In the genomic region with DNA sequence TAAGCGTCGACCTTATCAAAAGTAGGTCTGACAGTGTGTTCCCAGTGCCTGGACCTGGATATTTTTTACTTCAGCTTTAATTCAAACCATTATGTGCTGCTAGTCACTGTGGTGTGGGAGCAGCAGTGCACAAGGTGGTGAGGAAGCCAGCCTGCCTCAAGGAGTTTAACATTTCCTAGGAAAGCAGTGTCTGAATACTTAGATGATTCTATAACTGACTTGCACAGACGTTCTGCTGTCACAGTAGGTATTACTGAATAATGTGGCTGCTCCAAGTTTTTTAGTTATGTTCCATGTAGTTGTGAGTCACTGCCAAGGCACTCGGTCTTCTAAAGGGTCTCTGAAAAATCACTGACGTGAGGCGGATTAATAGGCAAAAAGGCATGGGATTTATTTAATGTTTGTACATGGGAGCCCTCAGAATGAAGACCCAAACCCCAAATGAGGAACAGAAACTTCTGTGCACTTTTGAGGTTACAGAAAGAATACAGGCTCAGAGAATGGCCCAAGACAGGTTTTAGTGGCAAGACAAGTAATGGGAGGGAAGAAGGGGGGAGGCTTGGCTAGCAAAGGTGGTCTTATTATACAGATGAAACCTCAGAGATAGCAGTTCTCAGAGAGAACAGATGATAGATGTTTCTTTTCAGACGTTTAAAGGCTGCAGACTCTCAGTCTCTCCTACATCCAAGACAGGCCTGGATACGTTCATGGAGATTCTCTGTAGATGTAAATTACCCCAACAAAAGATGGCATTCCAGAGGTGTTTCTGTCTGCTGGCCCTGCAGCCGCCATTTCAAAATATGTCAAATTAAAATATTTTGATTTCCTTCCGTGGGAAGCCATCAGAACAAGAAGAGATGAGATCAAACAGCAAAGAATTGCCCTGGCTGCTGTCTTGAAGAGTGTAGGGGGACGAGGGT, we compare ENCODE assay signal across 19 cellular contexts.
DNase-seq lines count a peak whose midpoint lies in the region; FAIRE-seq and TF ChIP-seq lines count a peak whose summit lies in the region.
"Had no signal": no experiment of that assay in that cellular context is flagged by ENCODE, and none has a peak within 500 bp of the region (broad histone marks: within the 10 kb centered on the region; RNA-seq: fewer than 3 reads in every experiment).

No MANE protein-coding gene starts in this region.

- H3K36me3 Mint-ChIP-seq in H9 (ENCODE audit: insufficient read depth in 1 of 3, low read depth in 3 of 3), result peaks cover 2 to 19% (median 7%) of the 10 kb centered on the region in 3 experiments; a peak in 5 of 7 replicates
- H3K36me3 Mint-ChIP-seq in CD8-positive, alpha-beta memory T cell, result peaks cover 0 to 21% (median 2%) of the 10 kb centered on the region in 3 donors

- H3K36me3 ChIP-seq in BLaER1, result no peaks in the 10 kb centered on the region
- no peaks in the 10 kb centered on the region for H3K36me3 ChIP-seq in H1 (ENCODE audit: control insufficient read depth in 2 of 4, insufficient read depth in 4 of 4, low read length in 3 of 4)
- no peaks in the 10 kb centered on the region for H3K36me3 ChIP-seq in CD8-positive, alpha-beta memory T cell (ENCODE audit: insufficient read depth, low read length)
- H3K36me3 ChIP-seq: gastrocnemius medialis, neural progenitor cell, right lobe of liver had no signal

- TF ChIP-seq POLR2A in H1 (IDR thresholded peaks at IDR 0.05; ENCODE audit: control extremely low read depth in 1 of 2, low read depth in 2 of 2, low read length in 2 of 2), result no peak

- no peak overlapping the region for H3K27ac ChIP-seq in BLaER1
- no peak overlapping the region for H3K27ac ChIP-seq in H9 (ENCODE audit: insufficient read length, low read depth, low read length)
- no peak overlapping the region for H3K27ac ChIP-seq in H1 (ENCODE audit: low read depth, low read length)
- H3K27ac ChIP-seq in CD8-positive, alpha-beta memory T cell (ENCODE audit: low read depth, low read length), result no peak overlapping the region
- H3K27ac ChIP-seq: gastrocnemius medialis, neural progenitor cell, right lobe of liver had no signal

- POLR2A ChIA-PET in H1 (lab: Charles Lee; ENCODE audit: partially characterized antibody), result no interaction called here
- POLR2A ChIA-PET in CD8-positive, alpha-beta memory T cell (lab: Charles Lee), result no interaction called here

- no peak overlapping the region for H2BK20ac ChIP-seq in H9 (ENCODE audit: low read depth, low read length, poor library complexity, severe bottlenecking)
- H2BK20ac ChIP-seq in H1 (ENCODE audit: low read length), result no peak overlapping the region

- CTCF ChIA-PET in H1 (lab: Charles Lee; ENCODE audit: partially characterized antibody), result no interaction called here
- CTCF ChIA-PET in CD8-positive, alpha-beta memory T cell (lab: Charles Lee), result interaction anchor here (1.0 kb wide), 1 partner anchor 15 kb away, joined by 6 read pairs; no protein-coding TSS in a partner anchor

- peaks cover 15 to 17% of the 10 kb centered on the region in 2 experiments for H3K4me1 Mint-ChIP-seq in H9
- H3K4me1 Mint-ChIP-seq in CD8-positive, alpha-beta memory T cell, result no peaks in the 10 kb centered on the region
- H3K4me1 Mint-ChIP-seq: activated naive CD8-positive, alpha-beta T cell treated with anti-CD3 and anti-CD28 coated beads for 36 hours had no signal

- H4K8ac ChIP-seq in H9 (replicated peaks; ENCODE audit: insufficient read length, low read depth, low read length) (no peak overlapping the region), H1 (ENCODE audit: extremely low read depth, insufficient read depth, low read length) (no peak overlapping the region)

- H2BK120ac ChIP-seq in H9 (ENCODE audit: low read depth, low read length, poor library complexity, severe bottlenecking), result no peak overlapping the region
- no peak overlapping the region for H2BK120ac ChIP-seq in H1 (replicated peaks; ENCODE audit: low read depth, low read length)

- H4K5ac ChIP-seq in H9 (ENCODE audit: insufficient read length, low read depth, low read length) (no peak overlapping the region), H1 (ENCODE audit: insufficient read length, low read depth, low read length) (no peak overlapping the region)

- H3K18ac ChIP-seq in H9 (ENCODE audit: insufficient read length, low read depth, low read length), result no peak overlapping the region
- H3K18ac ChIP-seq in H1 (ENCODE audit: extremely low read depth, low read length), result peak overlapping the region; percentile 24; the same call in 1 of the 2 replicates

- H3K27ac Mint-ChIP-seq in H9, result peak overlapping the region; percentile 5 to 53 (median 27); a peak in 5 of 7 replicates
- H3K27ac Mint-ChIP-seq in CD8-positive, alpha-beta memory T cell, result peak overlapping the region in 1 of 8 donors; percentile 66
- H3K27ac Mint-ChIP-seq: activated naive CD8-positive, alpha-beta T cell treated with anti-CD3 and anti-CD28 coated beads for 36 hours; neural progenitor cell had no signal

- FAIRE-seq in H1 (lab: Jason Lieb, UNC), result no peak
- FAIRE-seq: GM18507, RCC 7860 had no signal

- H3K79me2 ChIP-seq in H9 (ENCODE audit: insufficient read depth, low read length) (no peaks in the 10 kb centered on the region), H1 (ENCODE audit: control insufficient read depth in 1 of 2, insufficient read depth in 2 of 2, low read length in 2 of 2) (no peaks in the 10 kb centered on the region)

- no peak for TF ChIP-seq CTCF in H9 (conservative IDR thresholded peaks at IDR 0.05)
- no peak for TF ChIP-seq CTCF in H1 (IDR thresholded peaks at IDR 0.05; ENCODE audit: control extremely low read depth in 1 of 3, insufficient read depth in 1 of 3, low read depth in 1 of 3, low read length in 3 of 3)

- no peak overlapping the region for H2BK12ac ChIP-seq in H9 (ENCODE audit: insufficient read length, low read depth, low read length)
- no peak overlapping the region; the same call in 1 of the 2 replicates for H2BK12ac ChIP-seq in H1 (ENCODE audit: low read depth, low read length)

- no peak overlapping the region for H3K4me3 Mint-ChIP-seq in H9
- no peak overlapping the region for H3K4me3 Mint-ChIP-seq in CD8-positive, alpha-beta memory T cell
- H3K4me3 Mint-ChIP-seq: activated naive CD8-positive, alpha-beta T cell treated with anti-CD3 and anti-CD28 coated beads for 36 hours; neural progenitor cell had no signal

- H3K4me1 ChIP-seq in BLaER1, result peaks cover 14% of the 10 kb centered on the region
- H3K4me1 ChIP-seq in H9 (ENCODE audit: insufficient read depth, low read length), result peaks cover 4% of the 10 kb centered on the region; the same call in 1 of the 2 replicates
- H3K4me1 ChIP-seq in H1 (replicated peaks in 1 of 4; ENCODE audit: control insufficient read depth in 3 of 4, insufficient read depth in 4 of 4, low read length in 3 of 4), result peaks cover 2 to 13% (median 5%) of the 10 kb centered on the region in 4 experiments; a peak in 4 of 7 replicates
- H3K4me1 ChIP-seq in CD8-positive, alpha-beta memory T cell (ENCODE audit: insufficient read depth, low read length), result no peaks in the 10 kb centered on the region
- H3K4me1 ChIP-seq: gastrocnemius medialis, right lobe of liver had no signal

- H2BK15ac ChIP-seq in H9 (ENCODE audit: low read depth, low read length), result no peak overlapping the region
- H2BK15ac ChIP-seq in H1 (ENCODE audit: low read length), result peak overlapping the region; percentile 66; the same call in 1 of the 2 replicates

- no peaks in the 10 kb centered on the region for H4K20me1 ChIP-seq in BLaER1
- H4K20me1 ChIP-seq in H9 (ENCODE audit: control insufficient read depth, insufficient read depth, insufficient read length), result no peaks in the 10 kb centered on the region
- H4K20me1 ChIP-seq in H1 (replicated peaks in 1 of 2; ENCODE audit: control insufficient read depth in 1 of 2, insufficient read depth in 2 of 2, low read length in 2 of 2), result no peaks in the 10 kb centered on the region

- H3K4ac ChIP-seq in H9 (ENCODE audit: low read depth, low read length) (no peak overlapping the region), H1 (replicated peaks; ENCODE audit: insufficient read length, low read depth, low read length) (no peak overlapping the region)

- H3K14ac ChIP-seq in H9 (ENCODE audit: insufficient read depth, low read length) (no peak overlapping the region), H1 (ENCODE audit: insufficient read length) (no peak overlapping the region)

- H3K79me1 ChIP-seq in H9 (ENCODE audit: insufficient read depth, low read depth, low read length, poor library complexity, severe bottlenecking), result no peaks in the 10 kb centered on the region
- H3K79me1 ChIP-seq in H1 (ENCODE audit: low read depth, low read length), result no peaks in the 10 kb centered on the region

- no peak overlapping the region for H3K9ac ChIP-seq in BLaER1
- H3K9ac ChIP-seq in H9 (ENCODE audit: extremely low read depth, insufficient read length, low read length), result no peak overlapping the region
- H3K9ac ChIP-seq in H1 (replicated peaks in 1 of 4; ENCODE audit: extremely low read depth in 1 of 4, low read depth in 3 of 4, low read length in 3 of 4), result no peak overlapping the region
- H3K9ac ChIP-seq: neural progenitor cell had no signal

- no peak overlapping the region for H3T11ph ChIP-seq in H9 (ENCODE audit: low read length)

- TF ChIP-seq RAD21 in H1 (IDR thresholded peaks at IDR 0.05 in 1 of 2, conservative IDR thresholded peaks at IDR 0.05 in 1 of 2; ENCODE audit: low read depth in 2 of 2, low read length in 2 of 2), result no peak

- H3K27me3 Mint-ChIP-seq in H9 (ENCODE audit: low read depth), result no peaks in the 10 kb centered on the region
- peaks cover 9 to 53% of the 10 kb centered on the region in 2 donors for H3K27me3 Mint-ChIP-seq in CD8-positive, alpha-beta memory T cell
- H3K27me3 Mint-ChIP-seq: activated naive CD8-positive, alpha-beta T cell treated with anti-CD3 and anti-CD28 coated beads for 36 hours had no signal

- peaks cover 11% of the 10 kb centered on the region for H3K9me3 ChIP-seq in BLaER1
- no peaks in the 10 kb centered on the region for H3K9me3 ChIP-seq in H9 (ENCODE audit: control insufficient read depth, low read depth, low read length)
- peaks cover 5 to 7% of the 10 kb centered on the region in 2 experiments; a peak in 2 of 4 replicates for H3K9me3 ChIP-seq in H1 (ENCODE audit: insufficient read depth in 2 of 2, low read depth in 1 of 2, low read length in 1 of 2)
- no peaks in the 10 kb centered on the region for H3K9me3 ChIP-seq in CD8-positive, alpha-beta memory T cell (ENCODE audit: low read length)
- H3K9me3 ChIP-seq: right lobe of liver had no signal

- H4K91ac ChIP-seq in H9 (ENCODE audit: insufficient read length, low read depth, low read length), result no peak overlapping the region
- peak overlapping the region; percentile 76 for H4K91ac ChIP-seq in H1 (replicated peaks; ENCODE audit: insufficient read length, low read length)

- H3K4me2 ChIP-seq in BLaER1 (peak overlapping the region; percentile 11), H9 (ENCODE audit: insufficient read depth, insufficient read length, low read length) (no peak overlapping the region), H1 (ENCODE audit: insufficient read depth in 1 of 2, low read depth in 2 of 2, low read length in 2 of 2) (peak overlapping the region in 1 of 2 experiments; percentile 41; a peak in 2 of 4 replicates)
- H3K4me2 ChIP-seq: neural progenitor cell had no signal

- H3K27me3 ChIP-seq in BLaER1 (no peaks in the 10 kb centered on the region), H9 (ENCODE audit: insufficient read depth, low read length) (no peaks in the 10 kb centered on the region), H1 (replicated peaks in 1 of 4; ENCODE audit: control insufficient read depth in 3 of 4, extremely low read depth in 1 of 4, insufficient read depth in 3 of 4, low read length in 3 of 4) (no peaks in the 10 kb centered on the region)
- H3K27me3 ChIP-seq in CD8-positive, alpha-beta memory T cell (ENCODE audit: insufficient read depth, low read length, poor library complexity, severe bottlenecking), result no peaks in the 10 kb centered on the region
- H3K27me3 ChIP-seq: gastrocnemius medialis, neural progenitor cell, right lobe of liver had no signal

- H2AK5ac ChIP-seq in H9 (ENCODE audit: insufficient read length, low read length), result no peak overlapping the region
- H2AK5ac ChIP-seq in H1 (ENCODE audit: low read depth, low read length), result no peak overlapping the region

- H3K4me3 ChIP-seq in BLaER1, result no peak overlapping the region
- H3K4me3 ChIP-seq in H1 (ENCODE audit: extremely low read depth in 1 of 4, insufficient read depth in 2 of 4, low read depth in 3 of 4, low read length in 4 of 4), result no peak overlapping the region
- no peak overlapping the region for H3K4me3 ChIP-seq in CD8-positive, alpha-beta memory T cell (ENCODE audit: low read length)
- H3K4me3 ChIP-seq: gastrocnemius medialis, neural progenitor cell, right lobe of liver had no signal

- H3K23ac ChIP-seq in H9 (ENCODE audit: insufficient read length, low read depth, low read length) (no peak overlapping the region), H1 (ENCODE audit: insufficient read length) (no peak overlapping the region)

- H2AFZ ChIP-seq in H9 (ENCODE audit: low read length) (no peak overlapping the region), H1 (ENCODE audit: low read length) (no peak overlapping the region)
- H2AFZ ChIP-seq: neural progenitor cell had no signal

- peaks cover 16 to 21% of the 10 kb centered on the region in 2 experiments; a peak in 4 of 5 replicates for H3K9me3 Mint-ChIP-seq in H9
- peaks cover 11 to 20% (median 15%) of the 10 kb centered on the region in 5 donors for H3K9me3 Mint-ChIP-seq in CD8-positive, alpha-beta memory T cell

- no peak for TF ChIP-seq EP300 in H1 (IDR thresholded peaks at IDR 0.05; ENCODE audit: borderline replicate concordance in 1 of 2, low read depth in 2 of 2, low read length in 2 of 2)

- no CpG with 5 or more reads among the region's 11 CpGs for WGBS in H9 (ENCODE audit: extremely low coverage, insufficient read length, low lambda C conversion rate)
- WGBS in H1 (ENCODE audit: extremely low coverage in 1 of 2, insufficient coverage in 1 of 2, insufficient read length in 1 of 2, insufficient replicate concordance in 2 of 2, low coverage in 1 of 2, low lambda C conversion rate in 2 of 2, missing lambda C conversion rate in 1 of 2), 2 experiments, result 81% methylated on average over 11 of the region's 11 CpGs; no CpG with 5 or more reads in 1 of the 2 experiments

- DNase-seq in H9 (no peak), NOMO-1 (lab: John Stamatoyannopoulos, UW; ENCODE audit: unreplicated experiment in 2 of 2) (peak; percentile 66 to 70), H1 (ENCODE audit: low read depth in 1 of 2, low spot score in 2 of 2) (no peak), NCI-H2081 treated with DMSO at 0.1 percent for 48 hours (lab: John Stamatoyannopoulos, UW) (no peak), NCI-H1417 treated with DMSO at 0.1 percent for 48 hours (lab: John Stamatoyannopoulos, UW) (no peak)
- no peak for DNase-seq in NK-92 treated with Interleukin-12 subunit alpha and Interleukin-12 subunit beta, amount 100 ng/mL, for 24 hours (lab: John Stamatoyannopoulos, UW)
- no peak for DNase-seq in CD8-positive, alpha-beta memory T cell
- DNase-seq: activated naive CD8-positive, alpha-beta T cell treated with anti-CD3 and anti-CD28 coated beads for 36 hours; activated T-cell treated with anti-CD3 and anti-CD28 coated beads for 4 hours; gastrocnemius medialis; GF-D8; NCI-H1048; NCI-H345; right lobe of liver; stimulated activated CD4-positive, alpha-beta T cell treated with anti-CD3 and anti-CD28 coated beads, Interleukin-4, amount 100 ng/mL, for 1 hour had no signal

- H3K56ac ChIP-seq in H9 (ENCODE audit: insufficient read length, low read depth, low read length), result no peak overlapping the region
- no peak overlapping the region for H3K56ac ChIP-seq in H1 (replicated peaks; ENCODE audit: insufficient read length, low read depth, low read length)

- no peak overlapping the region for H2BK5ac ChIP-seq in H9 (ENCODE audit: insufficient read length, low read length)
- no peak overlapping the region for H2BK5ac ChIP-seq in H1 (ENCODE audit: low read depth, low read length)

- H3K23me2 ChIP-seq in H9 (ENCODE audit: insufficient read length, low read depth, low read length, poor library complexity, severe bottlenecking) (no peaks in the 10 kb centered on the region), H1 (ENCODE audit: low read depth, low read length) (no peaks in the 10 kb centered on the region)

Comparison
In these comparisons a context has a peak if more than half of its experiments do, and no peak if none do; other contexts are left out.
1. DNase-seq: peak in NOMO-1 (2 of 2); none in H9 (single experiment), H1 (0 of 2), NCI-H2081 treated with DMSO at 0.1 percent for 48 hours (single experiment), NK-92 treated with Interleukin-12 subunit alpha and Interleukin-12 subunit beta, amount 100 ng/mL, for 24 hours (single experiment), CD8-positive, alpha-beta memory T cell (0 of 5) and NCI-H1417 treated with DMSO at 0.1 percent for 48 hours (single experiment).